In genomic region chr13:108525867-108526266, GRCh38 we compare ENCODE assay signal across 27 cellular contexts.
DNase-seq lines count a peak whose midpoint lies in the region; ATAC-seq and TF ChIP-seq lines count a peak whose summit lies in the region.
"Had no signal": no experiment of that assay in that cellular context is flagged by ENCODE, and none has a peak within 500 bp of the region (broad histone marks: within the 10 kb centered on the region; RNA-seq: fewer than 3 reads in every experiment).

No MANE protein-coding gene starts in this region.

- H3K79me2 ChIP-seq in GM23338 (replicated peaks; ENCODE audit: insufficient read depth), result no peaks in the 10 kb centered on the region

- no peak overlapping the region for H3K27ac ChIP-seq in GM23338 (ENCODE audit: low read depth)
- H3K27ac ChIP-seq: 22Rv1, C4-2B, GM23248, SK-N-MC had no signal

- H3K36me3 Mint-ChIP-seq in glutamatergic neuron (ENCODE audit: unreplicated experiment) (peaks cover 23% of the 10 kb centered on the region), GM23338 (ENCODE audit: low read depth) (no peaks in the 10 kb centered on the region)
- H3K36me3 Mint-ChIP-seq: CD8-positive, alpha-beta T cell had no signal

- peaks cover 6% of the 10 kb centered on the region for H3K27me3 Mint-ChIP-seq in glutamatergic neuron (ENCODE audit: unreplicated experiment)
- H3K27me3 Mint-ChIP-seq in GM23338 (ENCODE audit: insufficient read depth, low read depth, poor library complexity), result no peaks in the 10 kb centered on the region

- ATAC-seq in GM23338 (no peak), HG02970 (IDR thresholded peaks at IDR 0.05; ENCODE audit: low FRiP score, unreplicated experiment) (no peak)
- ATAC-seq: CD8-positive, alpha-beta T cell had no signal

- peaks cover 12% of the 10 kb centered on the region for H3K9me3 Mint-ChIP-seq in glutamatergic neuron (ENCODE audit: unreplicated experiment)
- peaks cover 4% of the 10 kb centered on the region; the same call in 1 of the 3 replicates for H3K9me3 Mint-ChIP-seq in GM23338
- H3K9me3 Mint-ChIP-seq: H9 had no signal

- no peak overlapping the region for H3K4me3 ChIP-seq in GM23338
- H3K4me3 ChIP-seq: GM23248, SK-N-MC had no signal

- TF ChIP-seq CTCF in glutamatergic neuron (IDR thresholded peaks at IDR 0.05; ENCODE audit: partially characterized antibody, unreplicated experiment), result no peak
- no peak for TF ChIP-seq CTCF in GM23338 (conservative IDR thresholded peaks at IDR 0.05; ENCODE audit: low read depth in 2 of 2)

- DNase-seq in DMS 273 (lab: John Stamatoyannopoulos, UW; ENCODE audit: unreplicated experiment) (peak; percentile 11), DMS 273 treated with DMSO at 0.1 percent for 48 hours (lab: John Stamatoyannopoulos, UW) (no peak), COLO829 (ENCODE audit: low spot score) (peak; percentile 16), NCI-H2171 (lab: John Stamatoyannopoulos, UW) (peak; percentile 45), glutamatergic neuron (no peak), GM23338 (ENCODE audit: low spot score) (no peak), cerebellar cortex (ENCODE audit: low spot score) (no peak)
- DNase-seq: Calu3; CD8-positive, alpha-beta T cell; DMS53; GM23248; H9; KBM-7; MM.1S; NCI-H1417 treated with DMSO at 0.1 percent for 48 hours; NCI-H187 treated with DMSO at 0.1 percent for 48 hours; NCI-H2107; NCI-H226; NCI-H510A; NCI-H774; RPMI8226; SHP77 treated with DMSO at 0.1 percent for 48 hours had no signal

- H3K4me3 Mint-ChIP-seq in glutamatergic neuron (ENCODE audit: unreplicated experiment) (peak overlapping the region; percentile 63), GM23338 (no peak overlapping the region)
- H3K4me3 Mint-ChIP-seq: B cell; CD8-positive, alpha-beta T cell; H9 had no signal

- no peaks in the 10 kb centered on the region for H4K20me1 ChIP-seq in GM23338 (replicated peaks; ENCODE audit: insufficient read depth)

- H3K27ac Mint-ChIP-seq in glutamatergic neuron (ENCODE audit: unreplicated experiment), result peak overlapping the region; percentile 92
- no peak overlapping the region for H3K27ac Mint-ChIP-seq in GM23338
- H3K27ac Mint-ChIP-seq: B cell; CD8-positive, alpha-beta T cell; H9 had no signal

- peaks cover 37% of the 10 kb centered on the region for H3K4me1 Mint-ChIP-seq in glutamatergic neuron (ENCODE audit: low read depth, unreplicated experiment)
- peaks cover 5% of the 10 kb centered on the region for H3K4me1 Mint-ChIP-seq in GM23338
- H3K4me1 Mint-ChIP-seq: B cell had no signal

- no peaks in the 10 kb centered on the region for H3K27me3 ChIP-seq in GM23338 (ENCODE audit: insufficient read depth)

- H3K36me3 ChIP-seq in GM23338 (ENCODE audit: insufficient read depth), result no peaks in the 10 kb centered on the region

- H3F3A ChIP-seq in GM23338 (replicated peaks; ENCODE audit: low read depth), result no peaks in the 10 kb centered on the region

- H2AFZ ChIP-seq in GM23338, result no peak overlapping the region
- H2AFZ ChIP-seq: GM23248 had no signal

- H3K4me2 ChIP-seq in GM23338, result no peak overlapping the region

- H3K4me1 ChIP-seq in GM23338 (ENCODE audit: insufficient read depth), result no peaks in the 10 kb centered on the region

- H3K9me2 ChIP-seq in GM23338 (ENCODE audit: insufficient read depth), result no peaks in the 10 kb centered on the region

TF ChIP-seq in GM23338, 12 proteins besides CTCF, POLR2A, EP300 and RAD21:
- no peak for TF ChIP-seq REST (IDR thresholded peaks at IDR 0.05; ENCODE audit: unreplicated experiment)

Comparison
In these comparisons a context has a peak if more than half of its experiments do, and no peak if none do; other contexts are left out.
1. DNase-seq: peak in DMS 273 (single experiment), COLO829 (single experiment) and NCI-H2171 (single experiment); none in DMS 273 treated with DMSO at 0.1 percent for 48 hours (single experiment), glutamatergic neuron (single experiment), GM23338 (single experiment) and cerebellar cortex (single experiment).